In the genomic region with DNA sequence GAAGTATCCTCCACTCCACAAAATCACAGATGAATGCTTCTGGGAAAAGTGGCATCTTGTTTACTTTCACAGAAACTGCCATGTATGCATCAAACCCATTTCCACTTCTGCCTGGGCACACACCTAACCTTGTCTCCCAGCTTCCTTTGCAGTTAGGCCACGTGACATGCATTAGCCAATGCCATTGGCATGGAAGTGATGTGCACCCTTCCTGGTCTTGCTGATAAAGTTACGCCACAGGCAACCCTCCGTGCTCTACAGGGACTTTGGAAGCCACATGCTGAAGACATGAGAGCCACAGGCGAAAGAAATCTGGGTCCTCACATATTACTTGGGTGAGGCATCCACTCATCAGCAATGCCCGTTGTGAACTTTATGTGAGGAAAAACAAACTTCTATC, we compare ENCODE assay signal across 18 cellular contexts.
A peak's percentile ranks its signal among the peaks of the same experiment; 100 is the strongest.
DNase-seq lines count a peak whose midpoint lies in the region; ATAC-seq, FAIRE-seq and TF ChIP-seq lines count a peak whose summit lies in the region.
"Had no signal": no experiment of that assay in that cellular context is flagged by ENCODE, and none has a peak within 500 bp of the region (broad histone marks: within the 10 kb centered on the region; RNA-seq: fewer than 3 reads in every experiment).

No MANE protein-coding gene starts in this region.

- no peaks in the 10 kb centered on the region for H3K9me3 Mint-ChIP-seq in progenitor cell of endocrine pancreas (ENCODE audit: low read depth)
- H3K9me3 Mint-ChIP-seq in activated CD4-positive, alpha-beta T cell treated with anti-CD3 and anti-CD28 coated beads, Interleukin-2, amount 10 ng/mL, durations not matched to agents 24 days and 14 days: peaks cover 11% of the 10 kb centered on the region

- POLR2A ChIA-PET in H1 (lab: Charles Lee; ENCODE audit: partially characterized antibody): no interaction called here

- TF ChIP-seq EP300 in Ishikawa (IDR thresholded peaks at IDR 0.05; ENCODE audit: borderline replicate concordance) (no peak), H1 (IDR thresholded peaks at IDR 0.05; ENCODE audit: borderline replicate concordance in 1 of 2, low read depth in 2 of 2, low read length in 2 of 2) (no peak)

- H3K23ac ChIP-seq in H1 (ENCODE audit: insufficient read length): no peak overlapping the region

- H3K9me3 ChIP-seq in H1 (ENCODE audit: insufficient read depth in 2 of 2, low read depth in 1 of 2, low read length in 1 of 2): peaks cover 3 to 6% of the 10 kb centered on the region in 2 experiments; a peak in 1 of 4 replicates
- H3K9me3 ChIP-seq in mucosa of descending colon: no peaks in the 10 kb centered on the region

- no peak overlapping the region for H3K14ac ChIP-seq in H1 (ENCODE audit: insufficient read length)

- intact Hi-C loops in mucosa of descending colon (cut with DNase I, micrococcal nuclease): no loop called here
- intact Hi-C loops in activated CD4-positive, alpha-beta T cell treated with anti-CD3 and anti-CD28 coated beads, Interleukin-2, amount 10 ng/mL, durations not matched to agents 24 days and 14 days (cut with micrococcal nuclease): no loop called here

- TF ChIP-seq CTCF in H1 (IDR thresholded peaks at IDR 0.05; ENCODE audit: control extremely low read depth in 1 of 3, insufficient read depth in 1 of 3, low read depth in 1 of 3, low read length in 3 of 3): no peak
- no peak for TF ChIP-seq CTCF in progenitor cell of endocrine pancreas (IDR thresholded peaks at IDR 0.05; ENCODE audit: unreplicated experiment)
- TF ChIP-seq CTCF in mucosa of descending colon (IDR thresholded peaks at IDR 0.05): no peak

- H3K18ac ChIP-seq in H1 (ENCODE audit: extremely low read depth, low read length): no peak overlapping the region

- H4K20me1 ChIP-seq in H1 (replicated peaks in 1 of 2; ENCODE audit: control insufficient read depth in 1 of 2, insufficient read depth in 2 of 2, low read length in 2 of 2): no peaks in the 10 kb centered on the region

- H2AFZ ChIP-seq in H1 (ENCODE audit: low read length): 0 out of 2 replicates have a peak overlapping the region, but pooled peaks have one; percentile 44

- no peak overlapping the region for H2BK12ac ChIP-seq in H1 (ENCODE audit: low read depth, low read length)

- no peaks in the 10 kb centered on the region for H3K27me3 ChIP-seq in H1 (replicated peaks in 1 of 4; ENCODE audit: control insufficient read depth in 3 of 4, extremely low read depth in 1 of 4, insufficient read depth in 3 of 4, low read length in 3 of 4)

- no peak for TF ChIP-seq POLR2A in H1 (IDR thresholded peaks at IDR 0.05; ENCODE audit: control extremely low read depth in 1 of 2, low read depth in 2 of 2, low read length in 2 of 2)

- H3K23me2 ChIP-seq in H1 (ENCODE audit: low read depth, low read length): no peaks in the 10 kb centered on the region

- H3K9ac ChIP-seq in H1 (replicated peaks in 1 of 4; ENCODE audit: extremely low read depth in 1 of 4, low read depth in 3 of 4, low read length in 3 of 4): no peak overlapping the region

- no peak overlapping the region for H4K5ac ChIP-seq in H1 (ENCODE audit: insufficient read length, low read depth, low read length)

- FAIRE-seq in H1 (lab: Jason Lieb, UNC): no peak
- FAIRE-seq: GM12891, GM18507 had no signal

- no peak for ATAC-seq in mucosa of descending colon
- ATAC-seq in GM21717 (IDR thresholded peaks at IDR 0.05; ENCODE audit: unreplicated experiment): no peak

- H4K8ac ChIP-seq in H1 (ENCODE audit: extremely low read depth, insufficient read depth, low read length): no peak overlapping the region

- DNase-seq in H1 (ENCODE audit: low read depth in 1 of 2, low spot score in 2 of 2) (no peak), progenitor cell of endocrine pancreas (ENCODE audit: low spot score, unreplicated experiment) (no peak), mucosa of descending colon (no peak)
- DNase-seq in activated CD4-positive, alpha-beta T cell treated with anti-CD3 and anti-CD28 coated beads, Interleukin-2, amount 10 ng/mL, durations not matched to agents 24 days and 14 days: no peak
- DNase-seq: C1 segment of cervical spinal cord; Calu3; CD4-positive, alpha-beta memory T cell; COR-L47; DMS53; DMS79 treated with DMSO at 0.1 percent for 48 hours; GF-D8; GOT3; H7; HCEC 1CT had no signal

- no peak for TF ChIP-seq RAD21 in Ishikawa (IDR thresholded peaks at IDR 0.05; ENCODE audit: low read depth)
- TF ChIP-seq RAD21 in H1 (IDR thresholded peaks at IDR 0.05 in 1 of 2, conservative IDR thresholded peaks at IDR 0.05 in 1 of 2; ENCODE audit: low read depth in 2 of 2, low read length in 2 of 2): no peak

- H3K56ac ChIP-seq in H1 (replicated peaks; ENCODE audit: insufficient read length, low read depth, low read length): no peak overlapping the region

- H3K27me3 Mint-ChIP-seq in progenitor cell of endocrine pancreas: no peaks in the 10 kb centered on the region
- H3K27me3 Mint-ChIP-seq in activated CD4-positive, alpha-beta T cell treated with anti-CD3 and anti-CD28 coated beads, Interleukin-2, amount 10 ng/mL, durations not matched to agents 24 days and 14 days: no peaks in the 10 kb centered on the region

- H3K4me3 ChIP-seq in H1 (ENCODE audit: extremely low read depth in 1 of 4, insufficient read depth in 2 of 4, low read depth in 3 of 4, low read length in 4 of 4): no peak overlapping the region
- H3K4me3 ChIP-seq in mucosa of descending colon: no peak overlapping the region

- no peak overlapping the region for H2BK20ac ChIP-seq in H1 (ENCODE audit: low read length)

- no peak overlapping the region for H2AK5ac ChIP-seq in H1 (ENCODE audit: low read depth, low read length)

- H3K4me3 Mint-ChIP-seq in progenitor cell of endocrine pancreas (ENCODE audit: low read depth): no peak overlapping the region
- H3K4me3 Mint-ChIP-seq in activated CD4-positive, alpha-beta T cell treated with anti-CD3 and anti-CD28 coated beads, Interleukin-2, amount 10 ng/mL, durations not matched to agents 24 days and 14 days: no peak overlapping the region
- H3K4me3 Mint-ChIP-seq: CD4-positive, alpha-beta memory T cell had no signal

- no peak overlapping the region for H3K4ac ChIP-seq in H1 (replicated peaks; ENCODE audit: insufficient read length, low read depth, low read length)

- no peak overlapping the region for H2BK120ac ChIP-seq in H1 (replicated peaks; ENCODE audit: low read depth, low read length)

- 87% methylated on average over 5 of the region's 5 CpGs; no CpG with 5 or more reads in 1 of the 2 experiments for WGBS in H1 (ENCODE audit: extremely low coverage in 1 of 2, insufficient coverage in 1 of 2, insufficient read length in 1 of 2, insufficient replicate concordance in 2 of 2, low coverage in 1 of 2, low lambda C conversion rate in 2 of 2, missing lambda C conversion rate in 1 of 2), 2 experiments

- no peaks in the 10 kb centered on the region for H3K36me3 Mint-ChIP-seq in progenitor cell of endocrine pancreas (ENCODE audit: insufficient read depth)
- H3K36me3 Mint-ChIP-seq in activated CD4-positive, alpha-beta T cell treated with anti-CD3 and anti-CD28 coated beads, Interleukin-2, amount 10 ng/mL, durations not matched to agents 24 days and 14 days (ENCODE audit: low read depth): no peaks in the 10 kb centered on the region
- H3K36me3 Mint-ChIP-seq: CD4-positive, alpha-beta memory T cell had no signal

- no peak overlapping the region for H3K27ac ChIP-seq in H1 (ENCODE audit: low read depth, low read length)

- no peak overlapping the region for H4K91ac ChIP-seq in H1 (replicated peaks; ENCODE audit: insufficient read length, low read length)

- no peaks in the 10 kb centered on the region for H3K36me3 ChIP-seq in H1 (ENCODE audit: control insufficient read depth in 2 of 4, insufficient read depth in 4 of 4, low read length in 3 of 4)
- H3K36me3 ChIP-seq in mucosa of descending colon (ENCODE audit: low read depth): no peaks in the 10 kb centered on the region

- H3K27ac Mint-ChIP-seq in progenitor cell of endocrine pancreas: peak overlapping the region; percentile 41
- no peak overlapping the region for H3K27ac Mint-ChIP-seq in activated CD4-positive, alpha-beta T cell treated with anti-CD3 and anti-CD28 coated beads, Interleukin-2, amount 10 ng/mL, durations not matched to agents 24 days and 14 days
- H3K27ac Mint-ChIP-seq: CD4-positive, alpha-beta memory T cell had no signal

- H3K4me1 Mint-ChIP-seq in progenitor cell of endocrine pancreas (ENCODE audit: low read depth): no peaks in the 10 kb centered on the region
- H3K4me1 Mint-ChIP-seq in activated CD4-positive, alpha-beta T cell treated with anti-CD3 and anti-CD28 coated beads, Interleukin-2, amount 10 ng/mL, durations not matched to agents 24 days and 14 days: no peaks in the 10 kb centered on the region
- H3K4me1 Mint-ChIP-seq: CD4-positive, alpha-beta memory T cell had no signal

- H3K4me2 ChIP-seq in H1 (ENCODE audit: insufficient read depth in 1 of 2, low read depth in 2 of 2, low read length in 2 of 2): no peak overlapping the region

- H2BK15ac ChIP-seq in H1 (ENCODE audit: low read length): no peak overlapping the region

- CTCF ChIA-PET in H1 (lab: Charles Lee; ENCODE audit: partially characterized antibody): interaction anchor here (2.2 kb wide), 1 partner anchor 9 kb away, joined by 9 read pairs; no protein-coding TSS in a partner anchor

- no peaks in the 10 kb centered on the region for H3K79me2 ChIP-seq in H1 (ENCODE audit: control insufficient read depth in 1 of 2, insufficient read depth in 2 of 2, low read length in 2 of 2)

- H3K4me1 ChIP-seq in H1 (replicated peaks in 1 of 4; ENCODE audit: control insufficient read depth in 3 of 4, insufficient read depth in 4 of 4, low read length in 3 of 4): no peaks in the 10 kb centered on the region
- no peaks in the 10 kb centered on the region for H3K4me1 ChIP-seq in mucosa of descending colon (ENCODE audit: low read depth)

- no peak overlapping the region for H2BK5ac ChIP-seq in H1 (ENCODE audit: low read depth, low read length)

- no peaks in the 10 kb centered on the region for H3K79me1 ChIP-seq in H1 (ENCODE audit: low read depth, low read length)

TF ChIP-seq in Ishikawa, 13 proteins besides CTCF, POLR2A, EP300 and RAD21 (continues in another document):
- TF ChIP-seq NFIC (IDR thresholded peaks at IDR 0.05) (no peak), YY1 (IDR thresholded peaks at IDR 0.05; ENCODE audit: low read depth) (no peak), TEAD4 (IDR thresholded peaks at IDR 0.05) (no peak)
- TF ChIP-seq, protein P1, sequence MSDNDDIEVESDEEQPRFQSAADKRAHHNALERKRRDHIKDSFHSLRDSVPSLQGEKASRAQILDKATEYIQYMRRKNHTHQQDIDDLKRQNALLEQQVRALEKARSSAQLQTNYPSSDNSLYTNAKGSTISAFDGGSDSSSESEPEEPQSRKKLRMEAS (IDR thresholded peaks at IDR 0.05): no peak

TF ChIP-seq in H1, 55 proteins besides CTCF, POLR2A, EP300 and RAD21 (continues in another document):
- TF ChIP-seq CHD2 (IDR thresholded peaks at IDR 0.05; ENCODE audit: low read length): no peak
- no peak for TF ChIP-seq RNF2 (IDR thresholded peaks at IDR 0.05; ENCODE audit: borderline replicate concordance, low read depth, low read length, missing control alignments, poor library complexity, severe bottlenecking)
- TF ChIP-seq BACH1 (IDR thresholded peaks at IDR 0.05; ENCODE audit: low read length): no peak
- TF ChIP-seq KDM5A (IDR thresholded peaks at IDR 0.05; ENCODE audit: low read length): no peak
- TF ChIP-seq ASH2L (IDR thresholded peaks at IDR 0.05; ENCODE audit: low read length): no peak
- no peak for TF ChIP-seq POLR2AphosphoS5 (IDR thresholded peaks at IDR 0.05; ENCODE audit: low read depth, low read length)
- TF ChIP-seq RXRA (IDR thresholded peaks at IDR 0.05; ENCODE audit: insufficient read depth, low read depth, low read length): no peak
